In genomic region chr17:49229805-49230600, GRCh38 we compare ENCODE assay signal across 1 cellular context.
TF ChIP-seq lines count a peak whose summit lies in the region.

No MANE protein-coding gene starts in this region.

TF ChIP-seq in HCT116, 20 proteins besides CTCF, POLR2A, EP300 and RAD21 (continued from another document):
- no peak for TF ChIP-seq REST (IDR thresholded peaks at IDR 0.05; ENCODE audit: low read depth)
